Comparison of ENCODE assay signal across 1 cellular context in genomic region chr10:102630663-102631062, GRCh38.
TF ChIP-seq lines count a peak whose summit lies in the region.

No MANE protein-coding gene starts in this region.

TF ChIP-seq in H1, 55 proteins besides CTCF, POLR2A, EP300 and RAD21 (continued from another document):
- TF ChIP-seq ATF3 (IDR thresholded peaks at IDR 0.05; ENCODE audit: insufficient read depth, low read depth, low read length) (no peak), SAP30 (IDR thresholded peaks at IDR 0.05; ENCODE audit: insufficient read depth, insufficient replicate concordance, low read length) (no peak), ASH2L (IDR thresholded peaks at IDR 0.05; ENCODE audit: low read length) (no peak), SP2 (IDR thresholded peaks at IDR 0.05; ENCODE audit: low read length) (no peak), RXRA (IDR thresholded peaks at IDR 0.05; ENCODE audit: insufficient read depth, low read depth, low read length) (no peak), RBBP5 (IDR thresholded peaks at IDR 0.05; ENCODE audit: borderline replicate concordance, low read depth, low read length) (no peak), SIX5 (IDR thresholded peaks at IDR 0.05; ENCODE audit: low read depth, low read length) (no peak), JUND (IDR thresholded peaks at IDR 0.05; ENCODE audit: low read length) (no peak), CHD7 (IDR thresholded peaks at IDR 0.05; ENCODE audit: insufficient replicate concordance, low read length) (no peak), MAX (IDR thresholded peaks at IDR 0.05) (no peak)
